1 cellular context compared by ENCODE assay signal in the genomic region with DNA sequence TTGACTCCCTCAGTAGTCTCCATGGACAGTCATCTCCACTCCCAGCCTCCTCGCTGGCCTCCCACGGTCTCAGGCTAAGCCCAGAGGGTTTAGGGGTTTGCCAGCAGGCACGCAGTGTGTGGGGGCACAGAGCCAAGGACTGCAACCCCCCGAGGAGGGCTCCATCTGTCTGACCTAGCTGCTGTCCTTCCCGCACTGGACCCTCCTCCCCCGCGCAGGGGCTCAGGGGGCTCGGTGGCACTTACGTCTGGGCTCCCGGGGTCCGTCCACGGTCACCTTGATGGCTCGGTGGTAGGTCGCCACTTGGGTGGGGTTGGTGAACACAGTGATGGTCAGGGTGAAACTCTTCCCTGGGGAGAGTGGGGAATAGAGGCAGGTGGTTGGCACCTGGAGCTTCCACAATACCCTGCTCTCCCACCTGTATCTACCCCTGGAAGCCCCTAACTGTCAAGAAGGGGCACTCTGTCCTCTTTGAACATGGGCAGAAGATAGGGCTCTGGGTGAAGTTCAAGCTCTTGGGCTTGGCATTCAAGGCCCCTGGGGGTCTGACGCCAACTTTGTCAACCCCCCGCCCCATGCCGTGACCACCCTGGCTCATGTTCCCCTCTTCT.
TF ChIP-seq lines count a peak whose summit lies in the region.

No MANE protein-coding gene starts in this region.

TF ChIP-seq in GM12878, 131 proteins besides CTCF, POLR2A, EP300 and RAD21:
- TF ChIP-seq POLR2AphosphoS5 (IDR thresholded peaks at IDR 0.05; ENCODE audit: low read length) (peak; percentile 22; the same call in 1 of the 2 replicates), SMAD5 (IDR thresholded peaks at IDR 0.05; ENCODE audit: low read depth) (0 out of 2 replicates have a peak, but pooled peaks have one; percentile 25), EZH2 (IDR thresholded peaks at IDR 0.05; ENCODE audit: borderline replicate concordance, control insufficient read depth, low read depth, low read length) (no peak), FOS (IDR thresholded peaks at IDR 0.05; ENCODE audit: borderline replicate concordance, extremely low read depth, insufficient read length) (no peak), POLR2AphosphoS2 (IDR thresholded peaks at IDR 0.05; ENCODE audit: low read depth, low read length) (peak; percentile 9; the same call in 1 of the 2 replicates)
